In the genomic region with DNA sequence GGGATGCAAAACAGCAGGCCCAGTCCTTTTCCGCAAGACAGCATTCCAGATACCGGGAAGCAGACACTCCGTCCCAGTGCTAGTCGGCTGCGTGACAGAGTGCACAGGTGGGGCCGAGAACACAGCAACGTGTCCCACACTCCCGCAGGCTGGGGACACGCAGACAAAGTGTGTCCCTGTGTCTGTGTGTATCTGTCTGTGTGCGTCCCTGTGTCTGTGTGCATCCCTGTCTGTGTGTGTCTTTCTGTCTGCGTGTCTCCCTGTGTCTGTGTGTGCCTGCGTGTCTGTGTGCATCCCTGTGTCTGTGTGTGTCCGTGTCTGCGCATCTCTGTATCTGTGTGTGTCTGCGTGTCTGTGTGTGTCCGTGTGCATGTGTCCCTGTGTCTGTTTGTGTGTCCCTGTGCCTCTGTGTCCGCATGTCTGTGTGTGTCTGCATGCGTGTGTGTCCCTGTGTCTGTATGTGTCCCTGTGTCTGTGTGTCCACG, we compare ENCODE assay signal across 10 cellular contexts.
"Had no signal": no experiment of that assay in that cellular context is flagged by ENCODE, and none has a peak within 500 bp of the region (broad histone marks: within the 10 kb centered on the region; RNA-seq: fewer than 3 reads in every experiment).

No MANE protein-coding gene starts in this region.

- H3K27ac Mint-ChIP-seq: activated CD8-positive, alpha-beta T cell treated with anti-CD3 and anti-CD28 coated beads for 36 hours; activated naive CD8-positive, alpha-beta T cell treated with anti-CD3 and anti-CD28 coated beads for 36 hours; immature natural killer cell; natural killer cell treated with Interleukin-12 subunit alpha and Interleukin-12 subunit beta and Interleukin-15 and Interleukin-18, amount 100 ng/mL, for 72 hours had no signal

- H3K4me3 Mint-ChIP-seq: activated CD8-positive, alpha-beta T cell treated with anti-CD3 and anti-CD28 coated beads for 36 hours; activated naive CD8-positive, alpha-beta T cell treated with anti-CD3 and anti-CD28 coated beads for 36 hours; immature natural killer cell; natural killer cell treated with Interleukin-12 subunit alpha and Interleukin-12 subunit beta and Interleukin-15 and Interleukin-18, amount 100 ng/mL, for 72 hours had no signal

- DNase-seq: activated CD8-positive, alpha-beta T cell treated with anti-CD3 and anti-CD28 coated beads for 36 hours; activated naive CD8-positive, alpha-beta T cell treated with anti-CD3 and anti-CD28 coated beads for 36 hours; activated T-cell treated with anti-CD3 and anti-CD28 coated beads for 4 hours; brain microvascular endothelial cell; immature natural killer cell; small intestine; T-helper 9 cell; tibial artery had no signal

- H3K4me3 ChIP-seq: tibial artery had no signal

- H3K9me3 ChIP-seq: tibial artery had no signal

- ATAC-seq: activated CD8-positive, alpha-beta T cell treated with anti-CD3 and anti-CD28 coated beads for 36 hours; esophagus mucosa; natural killer cell treated with Interleukin-12 subunit alpha and Interleukin-12 subunit beta and Interleukin-15 and Interleukin-18, amount 100 ng/mL, for 72 hours had no signal

- H3K36me3 Mint-ChIP-seq: activated naive CD8-positive, alpha-beta T cell treated with anti-CD3 and anti-CD28 coated beads for 36 hours had no signal

- H3K27ac ChIP-seq: brain microvascular endothelial cell, tibial artery had no signal

- H3K9me3 Mint-ChIP-seq: activated CD8-positive, alpha-beta T cell treated with anti-CD3 and anti-CD28 coated beads for 36 hours; activated naive CD8-positive, alpha-beta T cell treated with anti-CD3 and anti-CD28 coated beads for 36 hours; natural killer cell treated with Interleukin-12 subunit alpha and Interleukin-12 subunit beta and Interleukin-15 and Interleukin-18, amount 100 ng/mL, for 72 hours had no signal

- H3K36me3 ChIP-seq: brain microvascular endothelial cell, tibial artery had no signal
